ENCODE assay signal across 12 cellular contexts in genomic region chr17:5226940-5227878, GRCh38. TPM values are rescaled to one million over a fixed set of nuclear protein-coding genes. Genes with fewer than 3 reads are reported as not detected.
DNase-seq lines count a peak whose midpoint lies in the region; ATAC-seq and TF ChIP-seq lines count a peak whose summit lies in the region.
"Had no signal": no experiment of that assay in that cellular context is flagged by ENCODE, and none has a peak within 500 bp of the region (broad histone marks: within the 10 kb centered on the region; RNA-seq: fewer than 3 reads in every experiment).

No MANE protein-coding gene starts in this region.

- peaks cover 22% of the 10 kb centered on the region for H3K4me1 Mint-ChIP-seq in activated CD8-positive, alpha-beta memory T cell treated with anti-CD3 and anti-CD28 coated beads, Interleukin-2, amount 10 ng/mL, durations not matched to agents 7 days and 5 days

- peak overlapping the region; percentile 84 for H3K27ac Mint-ChIP-seq in activated CD8-positive, alpha-beta memory T cell treated with anti-CD3 and anti-CD28 coated beads, Interleukin-2, amount 10 ng/mL, durations not matched to agents 7 days and 5 days
- H3K27ac Mint-ChIP-seq: neural progenitor cell had no signal

- TF ChIP-seq EP300 in ovary (IDR thresholded peaks at IDR 0.05) = no peak

- TF ChIP-seq CTCF in GM10266 (IDR thresholded peaks at IDR 0.05; ENCODE audit: control insufficient read depth, insufficient read depth, low read depth, missing control alignments) (no peak), ovary (IDR thresholded peaks at IDR 0.05) (no peak)

- no peaks in the 10 kb centered on the region for H3K27me3 ChIP-seq in ovary
- H3K27me3 ChIP-seq: neural progenitor cell had no signal

- H3K27me3 Mint-ChIP-seq in activated CD8-positive, alpha-beta memory T cell treated with anti-CD3 and anti-CD28 coated beads, Interleukin-2, amount 10 ng/mL, durations not matched to agents 7 days and 5 days = no peaks in the 10 kb centered on the region

- DNase-seq in GM10266 (ENCODE audit: extremely low spot score) (peak; percentile 42), ovary (no peak), SK-N-DZ (ENCODE audit: low spot score) (no peak), NCI-H1694 treated with DMSO at 0.1 percent for 48 hours (lab: John Stamatoyannopoulos, UW) (no peak)
- peak; percentile 62 for DNase-seq in activated CD8-positive, alpha-beta memory T cell treated with anti-CD3 and anti-CD28 coated beads, Interleukin-2, amount 10 ng/mL, durations not matched to agents 7 days and 5 days
- DNase-seq: NCI-H526 treated with DMSO at 0.1 percent for 48 hours; stimulated activated CD4-positive, alpha-beta T cell treated with anti-CD3 and anti-CD28 coated beads, Interleukin-2, amount 100 ng/mL, for 24 hours had no signal

- H3K27ac ChIP-seq in ovary = peak overlapping the region; percentile 44 to 61
- H3K27ac ChIP-seq: neural progenitor cell had no signal

- H3K9me3 ChIP-seq in ovary = no peaks in the 10 kb centered on the region

- CTCF ChIA-PET in activated CD8-positive, alpha-beta memory T cell treated with anti-CD3 and anti-CD28 coated beads, Interleukin-2, amount 10 ng/mL, durations not matched to agents 7 days and 5 days (lab: Charles Lee) = interaction anchor here (0.7 to 4.3 kb wide), 5 partner anchors 10 to 35 kb away, joined by 3 to 19 read pairs (median 3); partner anchors contain the start of gene ZNF594

- no peak for TF ChIP-seq POLR2A in ovary (IDR thresholded peaks at IDR 0.05)

- H3K4me3 Mint-ChIP-seq in activated CD8-positive, alpha-beta memory T cell treated with anti-CD3 and anti-CD28 coated beads, Interleukin-2, amount 10 ng/mL, durations not matched to agents 7 days and 5 days = no peak overlapping the region
- H3K4me3 Mint-ChIP-seq: neural progenitor cell had no signal

- intact Hi-C loops in ovary (cut with DNase I) = no loop called here

- no peak overlapping the region for H3K4me3 ChIP-seq in ovary
- H3K4me3 ChIP-seq: neural progenitor cell had no signal

- 94 to 96% (median 96%) methylated on average over 15 of the region's 15 CpGs for WGBS in ovary, 3 donors

- ATAC-seq in GM21515 (IDR thresholded peaks at IDR 0.05; ENCODE audit: unreplicated experiment) (peak; percentile 34), HG03039 (IDR thresholded peaks at IDR 0.05; ENCODE audit: unreplicated experiment) (no peak), HG03097 (IDR thresholded peaks at IDR 0.05; ENCODE audit: low FRiP score, unreplicated experiment) (no peak)
- peak; percentile 72 for ATAC-seq in activated CD8-positive, alpha-beta memory T cell treated with anti-CD3 and anti-CD28 coated beads, Interleukin-2, amount 10 ng/mL, durations not matched to agents 7 days and 5 days

- peaks cover 4% of the 10 kb centered on the region for H3K4me1 ChIP-seq in ovary (ENCODE audit: insufficient read depth)
- H3K4me1 ChIP-seq: neural progenitor cell had no signal

- no peaks in the 10 kb centered on the region for H3K9me3 Mint-ChIP-seq in activated CD8-positive, alpha-beta memory T cell treated with anti-CD3 and anti-CD28 coated beads, Interleukin-2, amount 10 ng/mL, durations not matched to agents 7 days and 5 days (ENCODE audit: low read depth)
- H3K9me3 Mint-ChIP-seq: neural progenitor cell had no signal

- H3K36me3 Mint-ChIP-seq in activated CD8-positive, alpha-beta memory T cell treated with anti-CD3 and anti-CD28 coated beads, Interleukin-2, amount 10 ng/mL, durations not matched to agents 7 days and 5 days = peaks cover 8% of the 10 kb centered on the region

- no peaks in the 10 kb centered on the region for H3K36me3 ChIP-seq in ovary
- H3K36me3 ChIP-seq: neural progenitor cell had no signal

RNA-seq across cellular contexts. Expression of gene SCIMP, which starts 7.5 kb away (rescaled TPM):
- not detected for total RNA-seq in activated CD8-positive, alpha-beta memory T cell treated with anti-CD3 and anti-CD28 coated beads, Interleukin-2, amount 10 ng/mL, durations not matched to agents 7 days and 5 days
- 1 to 10 TPM in 6 of 7 donors, under 1 TPM in 1; 0.60 to 3.6 (median 1.3) TPM for total RNA-seq in ovary
- polyA plus RNA-seq in ovary = 1 to 10 TPM in 1 of 2 donors, under 1 TPM in 1; 0.45 to 8.3 TPM
- polyA plus RNA-seq in SK-N-DZ (2014; cell fraction: cytosol; rRNA removed) = not detected in 2 replicates
- not detected in 2 replicates for polyA plus RNA-seq in SK-N-DZ (2014; cell fraction: nucleus; rRNA removed)
- total RNA-seq: T-helper 2 cell treated with Interferon-gamma antibody and Interleukin-4, amounts not matched to agents 100 ng/mL and 5 ng/mL, for 36 hours had no signal

RNA-seq across cellular contexts. Expression of gene ZNF594, which starts 35.5 kb away (rescaled TPM):
- 10 to 100 TPM; 10.5 to 11.3 TPM for total RNA-seq in activated CD8-positive, alpha-beta memory T cell treated with anti-CD3 and anti-CD28 coated beads, Interleukin-2, amount 10 ng/mL, durations not matched to agents 7 days and 5 days
- total RNA-seq in ovary = 10 to 100 TPM; 16.9 to 35.6 (median 21.9) TPM
- polyA plus RNA-seq in ovary = 1 to 10 TPM; 6.4 to 7.4 TPM
- polyA plus RNA-seq in SK-N-DZ (2014; cell fraction: cytosol; rRNA removed) = 23.8 and 27.3 TPM in 2 replicates
- 49.0 and 56.4 TPM in 2 replicates for polyA plus RNA-seq in SK-N-DZ (2014; cell fraction: nucleus; rRNA removed)

RNA-seq across cellular contexts. Expression of gene RABEP1, which starts 54.9 kb away (rescaled TPM):
- total RNA-seq in activated CD8-positive, alpha-beta memory T cell treated with anti-CD3 and anti-CD28 coated beads, Interleukin-2, amount 10 ng/mL, durations not matched to agents 7 days and 5 days = 10 to 100 TPM; 35.1 to 38.0 TPM
- total RNA-seq in ovary = 10 to 100 TPM; 19.5 to 48.7 (median 40.5) TPM
- polyA plus RNA-seq in ovary = 10 to 100 TPM; 15.1 to 36.6 TPM
- polyA plus RNA-seq in SK-N-DZ (2014; cell fraction: cytosol; rRNA removed) = 34.2 and 40.8 TPM in 2 replicates
- 40.8 and 70.0 TPM in 2 replicates for polyA plus RNA-seq in SK-N-DZ (2014; cell fraction: nucleus; rRNA removed)

Comparison
In these comparisons a context has a peak if more than half of its experiments do, and no peak if none do; other contexts are left out.
1. DNase-seq: peak in GM10266 (single experiment) and activated CD8-positive, alpha-beta memory T cell treated with anti-CD3 and anti-CD28 coated beads, Interleukin-2, amount 10 ng/mL, durations not matched to agents 7 days and 5 days (single experiment); none in ovary (0 of 5), SK-N-DZ (single experiment) and NCI-H1694 treated with DMSO at 0.1 percent for 48 hours (single experiment).
2. ATAC-seq: peak in GM21515 (single experiment) and activated CD8-positive, alpha-beta memory T cell treated with anti-CD3 and anti-CD28 coated beads, Interleukin-2, amount 10 ng/mL, durations not matched to agents 7 days and 5 days (single experiment); none in HG03039 (single experiment) and HG03097 (single experiment).